ENCODE assay signal across 13 cellular contexts in genomic region chr4:171676555-171677215, GRCh38.
DNase-seq lines count a peak whose midpoint lies in the region; ATAC-seq and TF ChIP-seq lines count a peak whose summit lies in the region.
"Had no signal": no experiment of that assay in that cellular context is flagged by ENCODE, and none has a peak within 500 bp of the region (broad histone marks: within the 10 kb centered on the region; RNA-seq: fewer than 3 reads in every experiment).

No MANE protein-coding gene starts in this region.

- no peaks in the 10 kb centered on the region for H4K20me1 ChIP-seq in BLaER1

- peak overlapping the region; percentile 71 for H3K4me2 ChIP-seq in BLaER1

- ATAC-seq in GM19025 (IDR thresholded peaks at IDR 0.05; ENCODE audit: low read depth, unreplicated experiment): peak; percentile 98
- peak; percentile 94 for ATAC-seq in HG02840 (IDR thresholded peaks at IDR 0.05; ENCODE audit: low FRiP score, unreplicated experiment)
- ATAC-seq: left colon had no signal

- H3K27me3 ChIP-seq in BLaER1 (no peaks in the 10 kb centered on the region), spleen (replicated peaks in 1 of 7) (no peaks in the 10 kb centered on the region)

- no peak overlapping the region for H3K9ac ChIP-seq in BLaER1

- peaks cover 36% of the 10 kb centered on the region for H3K9me3 ChIP-seq in BLaER1
- H3K9me3 ChIP-seq in spleen: no peaks in the 10 kb centered on the region

- no peak for TF ChIP-seq POLR2A in spleen (IDR thresholded peaks at IDR 0.05)

- no peak for TF ChIP-seq CTCF in spleen (IDR thresholded peaks at IDR 0.05 in 8 of 11, conservative IDR thresholded peaks at IDR 0.05 in 3 of 11)

- DNase-seq in Jurkat, Clone E6-1 (ENCODE audit: low read depth, low spot score): peak; percentile 2
- DNase-seq in spleen (no peak), NCI-H1436 treated with DMSO at 0.1 percent for 48 hours (lab: John Stamatoyannopoulos, UW) (no peak), KG1 (lab: John Stamatoyannopoulos, UW) (no peak)
- no peak for DNase-seq in activated CD4-positive, alpha-beta T cell treated with anti-CD3 and anti-CD28 coated beads for 4 hours
- DNase-seq: ACHN, left colon, NCI-H187 treated with DMSO at 0.1 percent for 48 hours, T1000 had no signal

- H3K27ac ChIP-seq in BLaER1 (peak overlapping the region; percentile 85), spleen (no peak overlapping the region)
- H3K27ac ChIP-seq: epithelial cell of prostate had no signal

- H3K4me3 ChIP-seq in BLaER1 (peak overlapping the region; percentile 34; the same call in 1 of the 2 replicates), spleen (no peak overlapping the region)
- H3K4me3 ChIP-seq in Jurkat, Clone E6-1 (ENCODE audit: low read length): no peak overlapping the region

- WGBS in spleen, 5 donors: 27 to 38% (median 31%) methylated on average over 4 of the region's 4 CpGs

- H3K4me1 ChIP-seq in BLaER1 (peaks cover 37% of the 10 kb centered on the region), spleen (peaks cover 0 to 16% (median 0%) of the 10 kb centered on the region in 6 donors)

- H3K36me3 ChIP-seq in BLaER1: no peaks in the 10 kb centered on the region; the same call in 1 of the 2 replicates
- no peaks in the 10 kb centered on the region for H3K36me3 ChIP-seq in spleen

- intact Hi-C loops in spleen (cut with DNase I; ENCODE audit: low total_unique reads): no loop called here
